13 cellular contexts compared by ENCODE assay signal in genomic region chr3:177102526-177102925, GRCh38.
DNase-seq lines count a peak whose midpoint lies in the region; ATAC-seq and TF ChIP-seq lines count a peak whose summit lies in the region.
"Had no signal": no experiment of that assay in that cellular context is flagged by ENCODE, and none has a peak within 500 bp of the region (broad histone marks: within the 10 kb centered on the region; RNA-seq: fewer than 3 reads in every experiment).

No MANE protein-coding gene starts in this region.

- POLR2A ChIA-PET in HEK293T (lab: Yijun Ruan, JAX): no interaction called here

- TF ChIP-seq CTCF in progenitor cell of endocrine pancreas (IDR thresholded peaks at IDR 0.05; ENCODE audit: unreplicated experiment): no peak

- peak overlapping the region; percentile 10 for H3K27ac Mint-ChIP-seq in activated CD4-positive, alpha-beta T cell treated with anti-CD3 and anti-CD28 coated beads, Interleukin-2, amount 10 ng/mL, durations not matched to agents 24 days and 14 days
- H3K27ac Mint-ChIP-seq in activated naive CD8-positive, alpha-beta T cell treated with anti-CD3 and anti-CD28 coated beads, Interleukin-2, amount 50 U/mL, for 24 hours: peak overlapping the region; percentile 9
- H3K27ac Mint-ChIP-seq in progenitor cell of endocrine pancreas: peak overlapping the region; percentile 29
- H3K27ac Mint-ChIP-seq: T-helper 2 cell treated with Interferon-gamma antibody and Interleukin-4, amounts not matched to agents 5 μg/mL and 100 μg/mL, for 36 hours had no signal

- CTCF ChIA-PET in HEK293T (lab: Yijun Ruan, JAX): no interaction called here

- peaks cover 18% of the 10 kb centered on the region for H3K36me3 Mint-ChIP-seq in activated CD4-positive, alpha-beta T cell treated with anti-CD3 and anti-CD28 coated beads, Interleukin-2, amount 10 ng/mL, durations not matched to agents 24 days and 14 days (ENCODE audit: low read depth)
- peaks cover 18% of the 10 kb centered on the region for H3K36me3 Mint-ChIP-seq in activated naive CD8-positive, alpha-beta T cell treated with anti-CD3 and anti-CD28 coated beads, Interleukin-2, amount 50 U/mL, for 24 hours (ENCODE audit: low read depth)
- H3K36me3 Mint-ChIP-seq in progenitor cell of endocrine pancreas (ENCODE audit: insufficient read depth): peaks cover 6% of the 10 kb centered on the region

- H3K4me1 Mint-ChIP-seq in activated CD4-positive, alpha-beta T cell treated with anti-CD3 and anti-CD28 coated beads, Interleukin-2, amount 10 ng/mL, durations not matched to agents 24 days and 14 days: peaks cover 16% of the 10 kb centered on the region
- peaks cover 57% of the 10 kb centered on the region for H3K4me1 Mint-ChIP-seq in activated naive CD8-positive, alpha-beta T cell treated with anti-CD3 and anti-CD28 coated beads, Interleukin-2, amount 50 U/mL, for 24 hours
- peaks cover 35% of the 10 kb centered on the region for H3K4me1 Mint-ChIP-seq in progenitor cell of endocrine pancreas (ENCODE audit: low read depth)

- no peak for DNase-seq in activated CD4-positive, alpha-beta T cell treated with anti-CD3 and anti-CD28 coated beads, Interleukin-2, amount 10 ng/mL, durations not matched to agents 24 days and 14 days
- no peak for DNase-seq in activated CD4-positive, alpha-beta T cell treated with anti-CD3 and anti-CD28 coated beads for 1 hour
- no peak for DNase-seq in activated naive CD8-positive, alpha-beta T cell treated with anti-CD3 and anti-CD28 coated beads, Interleukin-2, amount 50 U/mL, for 24 hours
- DNase-seq in hepatic stellate cell (ENCODE audit: low spot score) (peak; percentile 21), progenitor cell of endocrine pancreas (ENCODE audit: low spot score, unreplicated experiment) (no peak), HEK293T (ENCODE audit: extremely low spot score) (no peak), cortex of kidney (lab: John Stamatoyannopoulos, UW) (no peak)
- DNase-seq: central memory CD4-positive, alpha-beta T cell; DND-41; NCI-H2171 had no signal

- intact Hi-C loops in activated CD4-positive, alpha-beta T cell treated with anti-CD3 and anti-CD28 coated beads, Interleukin-2, amount 10 ng/mL, durations not matched to agents 24 days and 14 days (cut with micrococcal nuclease): no loop called here

- no peaks in the 10 kb centered on the region for H3K27me3 Mint-ChIP-seq in activated CD4-positive, alpha-beta T cell treated with anti-CD3 and anti-CD28 coated beads, Interleukin-2, amount 10 ng/mL, durations not matched to agents 24 days and 14 days
- no peaks in the 10 kb centered on the region for H3K27me3 Mint-ChIP-seq in activated naive CD8-positive, alpha-beta T cell treated with anti-CD3 and anti-CD28 coated beads, Interleukin-2, amount 50 U/mL, for 24 hours
- no peaks in the 10 kb centered on the region for H3K27me3 Mint-ChIP-seq in progenitor cell of endocrine pancreas

- peaks cover 4% of the 10 kb centered on the region for H3K9me3 Mint-ChIP-seq in activated CD4-positive, alpha-beta T cell treated with anti-CD3 and anti-CD28 coated beads, Interleukin-2, amount 10 ng/mL, durations not matched to agents 24 days and 14 days
- H3K9me3 Mint-ChIP-seq in activated naive CD8-positive, alpha-beta T cell treated with anti-CD3 and anti-CD28 coated beads, Interleukin-2, amount 50 U/mL, for 24 hours: peaks cover 4% of the 10 kb centered on the region
- no peaks in the 10 kb centered on the region for H3K9me3 Mint-ChIP-seq in progenitor cell of endocrine pancreas (ENCODE audit: low read depth)
- H3K9me3 Mint-ChIP-seq: T-helper 2 cell treated with Interferon-gamma antibody and Interleukin-4, amounts not matched to agents 5 μg/mL and 100 μg/mL, for 36 hours had no signal

- H3K4me3 Mint-ChIP-seq in activated CD4-positive, alpha-beta T cell treated with anti-CD3 and anti-CD28 coated beads, Interleukin-2, amount 10 ng/mL, durations not matched to agents 24 days and 14 days: no peak overlapping the region
- no peak overlapping the region for H3K4me3 Mint-ChIP-seq in activated naive CD8-positive, alpha-beta T cell treated with anti-CD3 and anti-CD28 coated beads, Interleukin-2, amount 50 U/mL, for 24 hours
- H3K4me3 Mint-ChIP-seq in progenitor cell of endocrine pancreas (ENCODE audit: low read depth): no peak overlapping the region
- H3K4me3 Mint-ChIP-seq: T-helper 2 cell treated with Interferon-gamma antibody and Interleukin-4, amounts not matched to agents 5 μg/mL and 100 μg/mL, for 36 hours had no signal

- no peak for ATAC-seq in activated naive CD8-positive, alpha-beta T cell treated with anti-CD3 and anti-CD28 coated beads, Interleukin-2, amount 50 U/mL, for 24 hours
- ATAC-seq in HG03439 (IDR thresholded peaks at IDR 0.05; ENCODE audit: unreplicated experiment): no peak
- ATAC-seq: A549 had no signal

TF ChIP-seq in HEK293T, 16 proteins besides CTCF, POLR2A, EP300 and RAD21:
- no peak for TF ChIP-seq FOXK2 (IDR thresholded peaks at IDR 0.05)
- no peak for TF ChIP-seq ARNT (IDR thresholded peaks at IDR 0.05)
